18 cellular contexts compared by ENCODE assay signal in the genomic region with DNA sequence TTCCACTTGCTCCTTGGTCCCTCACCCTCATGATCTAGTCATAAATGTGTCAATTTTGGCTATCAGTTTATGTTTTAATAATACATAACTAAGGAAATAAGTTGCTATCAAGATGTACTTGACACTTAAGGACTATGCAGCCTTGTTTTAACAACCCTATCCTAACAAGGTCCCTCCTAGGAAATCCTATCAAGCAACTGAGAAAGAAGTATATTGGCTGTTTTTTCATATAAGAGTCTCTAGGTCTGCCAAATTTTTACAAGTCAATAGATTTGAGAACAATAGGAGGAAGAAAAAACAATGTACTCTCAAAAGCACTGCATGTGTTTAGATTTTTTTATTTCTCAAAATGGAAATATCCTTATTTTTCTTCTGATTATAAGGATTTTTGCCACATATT. TPM values are rescaled to one million over a fixed set of nuclear protein-coding genes. Genes with fewer than 3 reads are reported as not detected.
A peak's percentile ranks its signal among the peaks of the same experiment; 100 is the strongest.
DNase-seq lines count a peak whose midpoint lies in the region; ATAC-seq, FAIRE-seq and TF ChIP-seq lines count a peak whose summit lies in the region.
"Had no signal": no experiment of that assay in that cellular context is flagged by ENCODE, and none has a peak within 500 bp of the region (broad histone marks: within the 10 kb centered on the region; RNA-seq: fewer than 3 reads in every experiment).

No MANE protein-coding gene starts in this region.

- ATAC-seq in heart right ventricle (peak in 5 of 8 donors; percentile 29 to 48 (median 35)), right cardiac atrium (no peak), gastroesophageal sphincter (no peak), HG03108 (IDR thresholded peaks at IDR 0.05; ENCODE audit: unreplicated experiment) (no peak)
- ATAC-seq: GM23338, HCT116 had no signal

- peaks cover 7 to 90% (median 57%) of the 10 kb centered on the region in 9 donors for H3K4me1 ChIP-seq in heart right ventricle
- H3K4me1 ChIP-seq in right cardiac atrium (ENCODE audit: control insufficient read depth, insufficient read depth, low read length), result peaks cover 12% of the 10 kb centered on the region
- H3K4me1 ChIP-seq in endothelial cell of umbilical vein (ENCODE audit: control insufficient read depth, extremely low read depth, insufficient read depth, low read length), result peaks cover 29% of the 10 kb centered on the region
- H3K4me1 ChIP-seq in gastroesophageal sphincter, result peaks cover 13 to 41% (median 17%) of the 10 kb centered on the region in 3 donors
- H3K4me1 ChIP-seq: BLaER1 had no signal

- no peak overlapping the region for H3K9ac ChIP-seq in endothelial cell of umbilical vein (replicated peaks; ENCODE audit: extremely low read depth, insufficient read depth, low read length)
- H3K9ac ChIP-seq: BLaER1 had no signal

- H4K20me1 ChIP-seq in endothelial cell of umbilical vein (replicated peaks; ENCODE audit: control insufficient read depth, extremely low read depth, insufficient read depth, low read length), result no peaks in the 10 kb centered on the region
- H4K20me1 ChIP-seq: BLaER1 had no signal

- CTCF ChIA-PET in endothelial cell of umbilical vein (lab: Charles Lee), result interaction anchor here (1.0 kb wide), 1 partner anchor 110 kb away, joined by 4 read pairs; no protein-coding TSS in a partner anchor

- no peak overlapping the region for H3K4me3 ChIP-seq in heart right ventricle
- H3K4me3 ChIP-seq in right cardiac atrium (ENCODE audit: low read length), result no peak overlapping the region
- H3K4me3 ChIP-seq in endothelial cell of umbilical vein (replicated peaks in 1 of 3; ENCODE audit: insufficient read depth in 1 of 3, low read depth in 1 of 3, low read length in 3 of 3), result no peak overlapping the region
- no peak overlapping the region for H3K4me3 ChIP-seq in gastroesophageal sphincter
- H3K4me3 ChIP-seq: BLaER1, GM23338 had no signal

- H3K4me2 ChIP-seq in endothelial cell of umbilical vein (ENCODE audit: insufficient read depth, low read length), result peak overlapping the region; percentile 24
- H3K4me2 ChIP-seq: BLaER1, GM23338 had no signal

- no peak for FAIRE-seq in endothelial cell of umbilical vein (lab: Jason Lieb, UNC)

- H3K79me2 ChIP-seq in endothelial cell of umbilical vein (ENCODE audit: control insufficient read depth, insufficient read depth, low read length), result no peaks in the 10 kb centered on the region

- DNase-seq in heart right ventricle (no peak), right cardiac atrium (no peak), endothelial cell of umbilical vein (ENCODE audit: low read depth, low spot score) (peak; percentile 88), pulmonary artery endothelial cell (ENCODE audit: low read depth, low spot score) (peak; percentile 44), erythroblast (lab: John Stamatoyannopoulos, UW) (no peak)
- DNase-seq: 8988T; CD4-positive, alpha-beta memory T cell; DMS153; DMS79; GDM1; H7; HFFc6 had no signal

- dilution Hi-C loops in endothelial cell of umbilical vein (cut with MboI; ENCODE audit: extremely low pct_ligation_motif_present, low sequenced_read_pairs), result no loop called here

- intact Hi-C loops in heart right ventricle (cut with DNase I), result no loop called here
- intact Hi-C loops in right cardiac atrium (cut with DNase I), result no loop called here
- intact Hi-C loops in endothelial cell of umbilical vein (cut with micrococcal nuclease), result loop anchor here (1.0 kb wide), 1 partner anchor 61 kb away; no protein-coding TSS in a partner anchor

- no peak for TF ChIP-seq EP300 in gastroesophageal sphincter (IDR thresholded peaks at IDR 0.05)

- H3K9me1 ChIP-seq in endothelial cell of umbilical vein (replicated peaks; ENCODE audit: control insufficient read depth, extremely low read depth, insufficient read depth, low read length), result no peaks in the 10 kb centered on the region

- no peaks in the 10 kb centered on the region for H3K36me3 ChIP-seq in heart right ventricle
- no peaks in the 10 kb centered on the region for H3K36me3 ChIP-seq in endothelial cell of umbilical vein (ENCODE audit: control insufficient read depth in 2 of 2, extremely low read depth in 1 of 2, insufficient read depth in 2 of 2, low read length in 2 of 2)
- H3K36me3 ChIP-seq in gastroesophageal sphincter, result no peaks in the 10 kb centered on the region
- H3K36me3 ChIP-seq: BLaER1 had no signal

- no peak for TF ChIP-seq POLR2A in endothelial cell of umbilical vein (IDR thresholded peaks at IDR 0.05; ENCODE audit: low read depth, low read length)
- no peak for TF ChIP-seq POLR2A in gastroesophageal sphincter (IDR thresholded peaks at IDR 0.05)
- no peak for TF ChIP-seq POLR2A in erythroblast (IDR thresholded peaks at IDR 0.05; ENCODE audit: low read length)

- TF ChIP-seq CTCF in heart right ventricle (IDR thresholded peaks at IDR 0.05) (no peak), endothelial cell of umbilical vein (IDR thresholded peaks at IDR 0.05; ENCODE audit: extremely low read depth in 1 of 2, insufficient read depth in 1 of 2, low read depth in 1 of 2, low read length in 2 of 2) (no peak), gastroesophageal sphincter (IDR thresholded peaks at IDR 0.05) (no peak)

- BruUV-seq in endothelial cell of umbilical vein (replicated peaks; lab: Mats Ljungman, UMichigan), result no TSS peak

- no peak overlapping the region for H2AFZ ChIP-seq in endothelial cell of umbilical vein (ENCODE audit: low read depth, low read length)
- H2AFZ ChIP-seq: GM23338 had no signal

- no peaks in the 10 kb centered on the region for H3K9me3 ChIP-seq in heart right ventricle
- no peaks in the 10 kb centered on the region for H3K9me3 ChIP-seq in right cardiac atrium (ENCODE audit: control insufficient read depth, low read length)
- H3K9me3 ChIP-seq in endothelial cell of umbilical vein (replicated peaks; ENCODE audit: control insufficient read depth, insufficient read depth, low read length), result no peaks in the 10 kb centered on the region
- H3K9me3 ChIP-seq in gastroesophageal sphincter, result no peaks in the 10 kb centered on the region
- H3K9me3 ChIP-seq: BLaER1 had no signal

- H3K27me3 ChIP-seq in heart right ventricle, result no peaks in the 10 kb centered on the region
- no peaks in the 10 kb centered on the region for H3K27me3 ChIP-seq in right cardiac atrium (ENCODE audit: control insufficient read depth, insufficient read depth)
- no peaks in the 10 kb centered on the region for H3K27me3 ChIP-seq in endothelial cell of umbilical vein (ENCODE audit: control insufficient read depth in 2 of 2, insufficient read depth in 2 of 2, low read length in 2 of 2)
- no peaks in the 10 kb centered on the region for H3K27me3 ChIP-seq in gastroesophageal sphincter
- H3K27me3 ChIP-seq: BLaER1 had no signal

- H3K27ac ChIP-seq in heart right ventricle, result peak overlapping the region in 5 of 10 donors; percentile 1 to 67 (median 28)
- no peak overlapping the region for H3K27ac ChIP-seq in right cardiac atrium (ENCODE audit: low read length)
- H3K27ac ChIP-seq in endothelial cell of umbilical vein (ENCODE audit: insufficient read depth, low read depth, low read length), result peak overlapping the region; percentile 29
- peak overlapping the region in 1 of 4 donors; percentile 32 for H3K27ac ChIP-seq in gastroesophageal sphincter
- H3K27ac ChIP-seq: BLaER1 had no signal

- POLR2A ChIA-PET in endothelial cell of umbilical vein (lab: Charles Lee), result no interaction called here

TF ChIP-seq in endothelial cell of umbilical vein, 7 proteins besides CTCF, POLR2A, EP300 and RAD21:
- TF ChIP-seq FOS (IDR thresholded peaks at IDR 0.05; ENCODE audit: borderline replicate concordance, insufficient read depth, low read length), result no peak
- no peak for TF ChIP-seq EZH2 (IDR thresholded peaks at IDR 0.05; ENCODE audit: borderline replicate concordance, low read depth, low read length, severe bottlenecking)
- no peak for TF ChIP-seq JUN (IDR thresholded peaks at IDR 0.05; ENCODE audit: borderline replicate concordance, insufficient read depth, insufficient read length, low read depth)
- TF ChIP-seq, protein P1, sequence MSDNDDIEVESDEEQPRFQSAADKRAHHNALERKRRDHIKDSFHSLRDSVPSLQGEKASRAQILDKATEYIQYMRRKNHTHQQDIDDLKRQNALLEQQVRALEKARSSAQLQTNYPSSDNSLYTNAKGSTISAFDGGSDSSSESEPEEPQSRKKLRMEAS (IDR thresholded peaks at IDR 0.05; ENCODE audit: insufficient read depth, insufficient read length), result no peak
- no peak for TF ChIP-seq MYC (IDR thresholded peaks at IDR 0.05; ENCODE audit: low read depth, low read length)
- TF ChIP-seq POLR2AphosphoS5 (IDR thresholded peaks at IDR 0.05; ENCODE audit: insufficient read depth, low read depth, low read length), result no peak
- no peak for TF ChIP-seq GATA2 (IDR thresholded peaks at IDR 0.05; ENCODE audit: insufficient read depth, insufficient read length, low read depth, low read length)

RNA-seq across cellular contexts. Expression of a gene that starts 14.7 kb away (rescaled TPM):
- total RNA-seq in heart right ventricle (100 to 1,000 TPM; 112 to 269 (median 205) TPM), right cardiac atrium (100 to 1,000 TPM; 110 to 131 (median 118) TPM), endothelial cell of umbilical vein (12.6 and 13.7 TPM in 2 replicates), pulmonary artery endothelial cell (2.3 and 10.5 TPM in 2 replicates), gastroesophageal sphincter (10 to 100 TPM; 36.0 to 57.6 (median 48.0) TPM)
- polyA plus RNA-seq in heart right ventricle (10 to 100 TPM; 16.8 to 73.2 TPM), right cardiac atrium (39.1 TPM), endothelial cell of umbilical vein (2.8 and 2.9 TPM in 2 replicates)
- 3.2 and 4.0 TPM in 2 replicates for polyA plus RNA-seq in endothelial cell of umbilical vein (2011; cell fraction: cytosol; rRNA removed)
- polyA plus RNA-seq in endothelial cell of umbilical vein (2011; cell fraction: nucleus; rRNA removed), result 3.5 and 4.5 TPM in 2 replicates
- 3.4 and 4.2 TPM in 2 replicates for polyA plus RNA-seq in endothelial cell of umbilical vein (2012)
- 4.7 and 5.0 TPM in 2 replicates for polyA minus RNA-seq in endothelial cell of umbilical vein
- not detected for polyA minus RNA-seq in endothelial cell of umbilical vein (2011; cell fraction: cytosol; rRNA and poly(A)+ RNA removed)
- polyA minus RNA-seq in endothelial cell of umbilical vein (2011; cell fraction: nucleus; rRNA and poly(A)+ RNA removed), result 3.9 and 6.3 TPM in 2 replicates
- total RNA-seq: CD4-positive, alpha-beta memory T cell had no signal
- polyA plus RNA-seq: CD14-positive monocyte; CD4-positive, alpha-beta memory T cell had no signal

Comparison
In these comparisons a context has a peak if more than half of its experiments do, and no peak if none do; other contexts are left out.
1. ATAC-seq: peak in heart right ventricle (5 of 8); none in right cardiac atrium (0 of 2), gastroesophageal sphincter (single experiment) and HG03108 (single experiment).
2. DNase-seq: peak in endothelial cell of umbilical vein (single experiment) and pulmonary artery endothelial cell (single experiment); none in heart right ventricle (0 of 2), right cardiac atrium (0 of 3) and erythroblast (0 of 2).